9 cellular contexts compared by ENCODE assay signal in the genomic region with DNA sequence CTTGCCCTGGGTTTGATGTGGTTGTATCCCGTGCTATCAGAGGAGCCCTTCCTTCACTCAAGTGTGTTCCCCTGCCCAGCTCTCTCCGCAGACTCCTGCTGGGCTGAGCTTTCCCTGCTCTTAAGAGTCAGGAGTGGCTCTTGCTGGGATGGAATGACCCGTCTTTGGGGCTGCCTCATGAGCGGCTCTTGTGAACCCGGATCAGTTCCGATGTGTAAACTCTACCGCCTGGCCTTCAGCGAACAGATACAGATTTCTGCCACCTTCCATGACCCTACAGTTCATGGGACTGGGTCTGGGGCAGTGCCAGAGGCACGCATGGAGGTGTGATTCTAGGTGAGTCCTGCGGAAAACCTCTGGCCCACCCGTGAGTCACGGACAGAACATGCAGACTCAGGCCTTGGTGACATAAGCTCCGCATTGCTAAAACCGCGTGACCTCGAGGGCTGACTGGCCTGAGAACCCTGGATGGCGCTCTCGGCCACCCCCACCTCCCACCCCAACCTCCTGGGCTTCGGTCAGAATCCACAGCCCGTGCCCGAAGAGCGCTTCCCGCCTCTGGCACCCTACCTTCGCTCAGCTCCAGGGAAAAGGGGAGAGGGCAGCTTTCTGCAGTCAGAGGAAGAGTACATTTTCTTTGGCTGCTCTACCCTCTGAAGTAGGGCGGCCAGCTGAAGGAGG. TPM values are rescaled to one million over a fixed set of nuclear protein-coding genes. Genes with fewer than 3 reads are reported as not detected.
DNase-seq lines count a peak whose midpoint lies in the region; ATAC-seq and TF ChIP-seq lines count a peak whose summit lies in the region.
"Had no signal": no experiment of that assay in that cellular context is flagged by ENCODE, and none has a peak within 500 bp of the region (broad histone marks: within the 10 kb centered on the region; RNA-seq: fewer than 3 reads in every experiment).

No MANE protein-coding gene starts in this region.

- H3K4me1 Mint-ChIP-seq in activated naive CD4-positive, alpha-beta T cell treated with anti-CD3 and anti-CD28 coated beads, Interleukin-2, amount 10 ng/mL, durations not matched to agents 7 days and 5 days = peaks cover 13% of the 10 kb centered on the region
- peaks cover 12 to 31% (median 22%) of the 10 kb centered on the region in 3 donors for H3K4me1 Mint-ChIP-seq in naive B cell

- H3K36me3 Mint-ChIP-seq in activated naive CD4-positive, alpha-beta T cell treated with anti-CD3 and anti-CD28 coated beads, Interleukin-2, amount 10 ng/mL, durations not matched to agents 7 days and 5 days = peaks cover 1% of the 10 kb centered on the region
- peaks cover 0 to 6% of the 10 kb centered on the region in 2 donors for H3K36me3 Mint-ChIP-seq in naive B cell

- DNase-seq in activated naive CD4-positive, alpha-beta T cell treated with anti-CD3 and anti-CD28 coated beads, Interleukin-2, amount 10 ng/mL, durations not matched to agents 7 days and 5 days = no peak
- no peak for DNase-seq in activated naive CD4-positive, alpha-beta T cell (lab: John Stamatoyannopoulos, UW)
- DNase-seq in epithelial cell of proximal tubule (ENCODE audit: low read depth) (no peak), naive B cell (no peak), upper lobe of left lung (peak; percentile 58 to 82), midbrain (lab: John Stamatoyannopoulos, UW) (no peak), GM13976 (ENCODE audit: low spot score) (no peak)
- DNase-seq in effector CD4-positive, alpha-beta T cell = no peak
- DNase-seq: MG63 had no signal

- peak overlapping the region; percentile 12 for H3K4me3 Mint-ChIP-seq in activated naive CD4-positive, alpha-beta T cell treated with anti-CD3 and anti-CD28 coated beads, Interleukin-2, amount 10 ng/mL, durations not matched to agents 7 days and 5 days
- H3K4me3 Mint-ChIP-seq in naive B cell = peak overlapping the region; percentile 48 to 97 (median 92)

- peak overlapping the region; percentile 94 to 99 (median 96) for H3K27ac ChIP-seq in upper lobe of left lung

- in situ Hi-C loops in GM13976 (cut with MboI; ENCODE audit: low sequenced_read_pairs, unreplicated experiment) = no loop called here

- TF ChIP-seq POLR2A in upper lobe of left lung (IDR thresholded peaks at IDR 0.05) = peak in 2 of 4 donors; percentile 13 to 47

- no peak for TF ChIP-seq CTCF in epithelial cell of proximal tubule (conservative IDR thresholded peaks at IDR 0.05; ENCODE audit: low read depth, low read length)
- TF ChIP-seq CTCF in upper lobe of left lung (IDR thresholded peaks at IDR 0.05) = no peak
- no peak for TF ChIP-seq CTCF in GM13976 (IDR thresholded peaks at IDR 0.05; ENCODE audit: borderline replicate concordance, control extremely low read depth, extremely low read depth, insufficient read depth, missing control alignments)

- no peak for ATAC-seq in naive B cell (ENCODE audit: low read depth in 2 of 2)
- ATAC-seq in upper lobe of left lung (ENCODE audit: low FRiP score in 2 of 2) = peak in 1 of 2 donors; percentile 75

- H3K4me3 ChIP-seq in epithelial cell of proximal tubule (ENCODE audit: low read depth, low read length) (peak overlapping the region; percentile 91), upper lobe of left lung (peak overlapping the region in 3 of 4 donors; percentile 77 to 92 (median 82))
- H3K4me3 ChIP-seq: MG63 had no signal

- no peaks in the 10 kb centered on the region for H3K9me3 Mint-ChIP-seq in activated naive CD4-positive, alpha-beta T cell treated with anti-CD3 and anti-CD28 coated beads, Interleukin-2, amount 10 ng/mL, durations not matched to agents 7 days and 5 days
- no peaks in the 10 kb centered on the region for H3K9me3 Mint-ChIP-seq in naive B cell

- H3K27me3 Mint-ChIP-seq in activated naive CD4-positive, alpha-beta T cell treated with anti-CD3 and anti-CD28 coated beads, Interleukin-2, amount 10 ng/mL, durations not matched to agents 7 days and 5 days = peaks cover 92% of the 10 kb centered on the region
- peaks cover 22 to 34% (median 29%) of the 10 kb centered on the region in 3 donors for H3K27me3 Mint-ChIP-seq in naive B cell

- H3K9me3 ChIP-seq in upper lobe of left lung = no peaks in the 10 kb centered on the region
- H3K9me3 ChIP-seq: MG63 had no signal

- H3K27me3 ChIP-seq in upper lobe of left lung = no peaks in the 10 kb centered on the region

- H3K27ac Mint-ChIP-seq in activated naive CD4-positive, alpha-beta T cell treated with anti-CD3 and anti-CD28 coated beads, Interleukin-2, amount 10 ng/mL, durations not matched to agents 7 days and 5 days = no peak overlapping the region
- no peak overlapping the region for H3K27ac Mint-ChIP-seq in naive B cell

- H3K4me1 ChIP-seq in upper lobe of left lung = peaks cover 27 to 41% (median 29%) of the 10 kb centered on the region in 4 donors

- peaks cover 0 to 17% (median 2%) of the 10 kb centered on the region in 4 donors for H3K36me3 ChIP-seq in upper lobe of left lung
- H3K36me3 ChIP-seq: MG63 had no signal

- peak in 1 of 4 donors; percentile 61 for TF ChIP-seq EP300 in upper lobe of left lung (IDR thresholded peaks at IDR 0.05)

- 76 to 83% methylated on average over 7 to 25 of the region's 25 CpGs for WGBS in upper lobe of left lung, 2 donors

- CTCF ChIA-PET in activated naive CD4-positive, alpha-beta T cell treated with anti-CD3 and anti-CD28 coated beads, Interleukin-2, amount 10 ng/mL, durations not matched to agents 7 days and 5 days (lab: Charles Lee) = interaction anchor here (0.8 to 6.2 kb wide), 3 partner anchors 114 to 203 kb away, joined by 3 to 53 read pairs (median 3); no protein-coding TSS in a partner anchor

RNA-seq across cellular contexts. Expression of gene ZBTB16, which starts 1.3 kb away (rescaled TPM):
- total RNA-seq in epithelial cell of proximal tubule = 0.17 TPM in 1 of 2 replicates, not detected in the other
- 100 to 1,000 TPM in 2 of 6 donors, 10 to 100 TPM in 3, 1 to 10 TPM in 1; 10.0 to 178 (median 50.5) TPM for polyA plus RNA-seq in naive B cell (ENCODE audit: low read depth in 6 of 6)
- total RNA-seq in upper lobe of left lung = 100 to 1,000 TPM; 110 to 584 (median 179) TPM

Comparison
In these comparisons a context has a peak if more than half of its experiments do, and no peak if none do; other contexts are left out.
1. DNase-seq: peak in upper lobe of left lung (2 of 2); none in activated naive CD4-positive, alpha-beta T cell treated with anti-CD3 and anti-CD28 coated beads, Interleukin-2, amount 10 ng/mL, durations not matched to agents 7 days and 5 days (single experiment), activated naive CD4-positive, alpha-beta T cell (0 of 4), epithelial cell of proximal tubule (single experiment), naive B cell (single experiment), midbrain (single experiment), effector CD4-positive, alpha-beta T cell (single experiment) and GM13976 (single experiment).
2. RNA of gene ZBTB16, which starts 1.3 kb away (total RNA-seq): 110 to 584 TPM in upper lobe of left lung; 0.17 TPM in epithelial cell of proximal tubule; every median in the first group is over 10 times any median in the second.